24 cellular contexts compared by ENCODE assay signal in the genomic region with DNA sequence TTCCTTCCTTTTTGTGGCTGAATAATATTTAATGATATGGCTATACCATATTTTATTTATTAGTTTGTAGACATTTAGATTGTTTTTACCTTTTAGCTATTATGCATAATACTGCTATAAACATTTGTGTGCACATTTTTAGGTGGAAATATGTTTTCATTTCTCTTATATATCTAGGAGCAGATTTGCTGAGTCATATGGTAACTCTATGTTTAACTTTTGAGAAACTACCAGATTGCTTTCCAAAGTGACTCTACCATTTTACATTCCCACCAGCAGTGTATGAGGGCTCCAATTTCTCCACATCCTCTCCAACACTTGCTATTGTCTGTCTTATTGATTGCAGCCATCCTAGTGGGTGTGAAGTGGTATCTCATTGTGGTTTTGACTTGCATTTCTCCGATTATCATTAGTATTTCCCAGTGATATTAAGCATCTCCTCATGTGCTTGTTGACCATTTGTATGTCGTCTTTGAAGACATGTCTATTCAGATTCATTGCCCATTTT.
"Had no signal": no experiment of that assay in that cellular context is flagged by ENCODE, and none has a peak within 500 bp of the region (broad histone marks: within the 10 kb centered on the region; RNA-seq: fewer than 3 reads in every experiment).

No MANE protein-coding gene starts in this region.

- H3K4me1 Mint-ChIP-seq: naive thymus-derived CD8-positive, alpha-beta T cell; nephron progenitor cell; stimulated activated naive B cell treated with anti-CD40 and anti-IgM and Interleukin-4, amounts not matched to agents 10 μg/mL and 1 μg/mL and 100 μg/mL, for 72 hours had no signal

- H3K4me3 ChIP-seq: esophagus squamous epithelium, gastrocnemius medialis, mucosa of descending colon, prostate gland, thoracic aorta, tibial nerve, upper lobe of left lung had no signal

- H3K36me3 Mint-ChIP-seq: mesothelial cell of epicardium; naive thymus-derived CD8-positive, alpha-beta T cell; stimulated activated naive B cell treated with anti-CD40 and anti-IgM and Interleukin-4, amounts not matched to agents 10 μg/mL and 1 μg/mL and 100 μg/mL, for 72 hours had no signal

- H3K27ac ChIP-seq: esophagus squamous epithelium, gastrocnemius medialis, prostate gland, thoracic aorta, tibial nerve, upper lobe of left lung had no signal

- H3K4me3 Mint-ChIP-seq: effector memory CD8-positive, alpha-beta T cell; mesothelial cell of epicardium; naive thymus-derived CD8-positive, alpha-beta T cell; nephron progenitor cell; stimulated activated naive B cell treated with anti-CD40 and anti-IgM and Interleukin-4, amounts not matched to agents 10 μg/mL and 1 μg/mL and 100 μg/mL, for 72 hours; stimulated activated naive CD8-positive, alpha-beta T cell treated with anti-CD3 and anti-CD28 coated beads, Interleukin-15, Interleukin-2, amounts not matched to agents 100 ng/mL and 50 ng/mL, for 24 hours had no signal

- H3K36me3 ChIP-seq: gastrocnemius medialis, prostate gland, thoracic aorta had no signal

- H3K27me3 ChIP-seq: esophagus squamous epithelium, gastrocnemius medialis, tibial nerve, upper lobe of left lung had no signal

- H3K27ac Mint-ChIP-seq: effector memory CD8-positive, alpha-beta T cell; naive thymus-derived CD8-positive, alpha-beta T cell; nephron progenitor cell; stimulated activated naive B cell treated with anti-CD40 and anti-IgM and Interleukin-4, amounts not matched to agents 10 μg/mL and 1 μg/mL and 100 μg/mL, for 72 hours; stimulated activated naive CD8-positive, alpha-beta T cell treated with anti-CD3 and anti-CD28 coated beads, Interleukin-15, Interleukin-2, amounts not matched to agents 100 ng/mL and 50 ng/mL, for 24 hours had no signal

- H3K4me1 ChIP-seq: esophagus squamous epithelium, gastrocnemius medialis, prostate gland, upper lobe of left lung had no signal

- H3K27me3 Mint-ChIP-seq: stimulated activated naive B cell treated with anti-CD40 and anti-IgM and Interleukin-4, amounts not matched to agents 10 μg/mL and 1 μg/mL and 100 μg/mL, for 72 hours had no signal

- H3K9me3 ChIP-seq: esophagus squamous epithelium, gastrocnemius medialis, mucosa of descending colon, prostate gland, thoracic aorta, tibial nerve, upper lobe of left lung had no signal

- DNase-seq: cortex of kidney; effector memory CD8-positive, alpha-beta T cell; erythroblast; esophagus squamous epithelium; gastrocnemius medialis; head of caudate nucleus; kidney; mesenchymal stem cell; mucosa of descending colon; naive thymus-derived CD8-positive, alpha-beta T cell; nephron progenitor cell; nucleus accumbens; right cardiac atrium; small intestine; stimulated activated CD4-positive, alpha-beta T cell treated with anti-CD3 and anti-CD28 coated beads, Interleukin-15, amount 100 ng/mL, for 24 hours; stimulated activated CD4-positive, alpha-beta T cell treated with anti-CD3 and anti-CD28 coated beads, Interleukin-2, amount 100 ng/mL, for 48 hours; stimulated activated naive B cell treated with anti-CD40 and anti-IgM and Interleukin-4, amounts not matched to agents 10 μg/mL and 1 μg/mL and 100 μg/mL, for 72 hours; upper lobe of left lung had no signal

- H3K9me3 Mint-ChIP-seq: effector memory CD8-positive, alpha-beta T cell; mesothelial cell of epicardium; naive thymus-derived CD8-positive, alpha-beta T cell; nephron progenitor cell; stimulated activated naive B cell treated with anti-CD40 and anti-IgM and Interleukin-4, amounts not matched to agents 10 μg/mL and 1 μg/mL and 100 μg/mL, for 72 hours; stimulated activated naive CD8-positive, alpha-beta T cell treated with anti-CD3 and anti-CD28 coated beads, Interleukin-15, Interleukin-2, amounts not matched to agents 100 ng/mL and 50 ng/mL, for 24 hours had no signal

- ATAC-seq: effector memory CD8-positive, alpha-beta T cell; gastrocnemius medialis; left lobe of liver; mucosa of descending colon; naive thymus-derived CD8-positive, alpha-beta T cell; right cardiac atrium; stimulated activated naive B cell treated with anti-CD40 and anti-IgM and Interleukin-4, amounts not matched to agents 10 μg/mL and 1 μg/mL and 100 μg/mL, for 72 hours had no signal
